ENCODE assay signal across 14 cellular contexts in the genomic region with DNA sequence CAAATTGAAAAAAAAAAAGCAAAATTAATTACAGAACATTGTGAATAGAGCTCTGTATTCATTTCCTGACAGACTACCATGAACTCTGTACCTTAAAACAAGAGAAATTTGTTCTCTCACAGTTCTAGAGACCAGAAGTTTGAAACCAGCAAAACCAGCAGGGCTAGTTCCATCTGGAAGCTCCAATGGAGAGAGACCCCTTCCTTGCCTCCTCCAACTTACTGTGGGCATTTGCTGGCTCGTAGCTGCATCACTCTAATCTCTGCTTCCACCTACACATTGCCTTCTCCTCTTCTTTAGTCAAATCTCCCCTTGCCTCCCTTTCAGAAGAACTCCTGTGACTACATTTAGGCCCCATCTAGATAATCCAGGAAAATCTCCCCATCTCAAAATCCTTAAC.
"Had no signal": no experiment of that assay in that cellular context is flagged by ENCODE, and none has a peak within 500 bp of the region (broad histone marks: within the 10 kb centered on the region; RNA-seq: fewer than 3 reads in every experiment).

No MANE protein-coding gene starts in this region.

- H3K27ac Mint-ChIP-seq: activated CD8-positive, alpha-beta T cell treated with anti-CD3 and anti-CD28 coated beads for 36 hours; natural killer cell treated with Interleukin-12 subunit alpha and Interleukin-12 subunit beta and Interleukin-15 and Interleukin-18, amount 100 ng/mL, for 72 hours had no signal

- H3K4me3 ChIP-seq: esophagus squamous epithelium, stomach, thoracic aorta, uterus had no signal

- H3K36me3 Mint-ChIP-seq: natural killer cell treated with Interleukin-12 subunit alpha and Interleukin-12 subunit beta and Interleukin-15 and Interleukin-18, amount 100 ng/mL, for 72 hours had no signal

- H3K27ac ChIP-seq: esophagus squamous epithelium, stomach, thoracic aorta, uterus, WERI-Rb-1 had no signal

- H3K36me3 ChIP-seq: esophagus squamous epithelium, stomach, thoracic aorta, uterus, WERI-Rb-1 had no signal

- ATAC-seq: activated CD8-positive, alpha-beta T cell treated with anti-CD3 and anti-CD28 coated beads for 36 hours; natural killer cell treated with Interleukin-12 subunit alpha and Interleukin-12 subunit beta and Interleukin-15 and Interleukin-18, amount 100 ng/mL, for 72 hours had no signal

- H3K27me3 ChIP-seq: esophagus squamous epithelium, stomach, uterus had no signal

- H3K4me1 ChIP-seq: esophagus squamous epithelium, stomach, uterus had no signal

- H3K4me3 Mint-ChIP-seq: activated CD8-positive, alpha-beta T cell treated with anti-CD3 and anti-CD28 coated beads for 36 hours; natural killer cell treated with Interleukin-12 subunit alpha and Interleukin-12 subunit beta and Interleukin-15 and Interleukin-18, amount 100 ng/mL, for 72 hours had no signal

- DNase-seq: activated CD4-positive, alpha-beta T cell treated with anti-CD3 and anti-CD28 coated beads for 4 hours; activated CD8-positive, alpha-beta memory T cell treated with anti-CD3 and anti-CD28 coated beads, Interleukin-2, amount 50 U/mL, for 4 hours; activated CD8-positive, alpha-beta T cell treated with anti-CD3 and anti-CD28 coated beads for 36 hours; activated naive CD4-positive, alpha-beta T cell treated with Interleukin-2 at 50 U/mL for 16 hours; esophagus squamous epithelium; foreskin fibroblast; glutamatergic neuron; stimulated activated CD4-positive, alpha-beta T cell treated with anti-CD3 and anti-CD28 coated beads, Interleukin-4, amount 100 ng/mL, for 4 hours; stomach; T1000; uterus; WERI-Rb-1 had no signal

- H3K9me3 Mint-ChIP-seq: activated CD8-positive, alpha-beta T cell treated with anti-CD3 and anti-CD28 coated beads for 36 hours; natural killer cell treated with Interleukin-12 subunit alpha and Interleukin-12 subunit beta and Interleukin-15 and Interleukin-18, amount 100 ng/mL, for 72 hours had no signal

- H3K9me3 ChIP-seq: esophagus squamous epithelium, stomach, thoracic aorta, uterus had no signal
